ENCODE assay signal across 8 cellular contexts in the genomic region with DNA sequence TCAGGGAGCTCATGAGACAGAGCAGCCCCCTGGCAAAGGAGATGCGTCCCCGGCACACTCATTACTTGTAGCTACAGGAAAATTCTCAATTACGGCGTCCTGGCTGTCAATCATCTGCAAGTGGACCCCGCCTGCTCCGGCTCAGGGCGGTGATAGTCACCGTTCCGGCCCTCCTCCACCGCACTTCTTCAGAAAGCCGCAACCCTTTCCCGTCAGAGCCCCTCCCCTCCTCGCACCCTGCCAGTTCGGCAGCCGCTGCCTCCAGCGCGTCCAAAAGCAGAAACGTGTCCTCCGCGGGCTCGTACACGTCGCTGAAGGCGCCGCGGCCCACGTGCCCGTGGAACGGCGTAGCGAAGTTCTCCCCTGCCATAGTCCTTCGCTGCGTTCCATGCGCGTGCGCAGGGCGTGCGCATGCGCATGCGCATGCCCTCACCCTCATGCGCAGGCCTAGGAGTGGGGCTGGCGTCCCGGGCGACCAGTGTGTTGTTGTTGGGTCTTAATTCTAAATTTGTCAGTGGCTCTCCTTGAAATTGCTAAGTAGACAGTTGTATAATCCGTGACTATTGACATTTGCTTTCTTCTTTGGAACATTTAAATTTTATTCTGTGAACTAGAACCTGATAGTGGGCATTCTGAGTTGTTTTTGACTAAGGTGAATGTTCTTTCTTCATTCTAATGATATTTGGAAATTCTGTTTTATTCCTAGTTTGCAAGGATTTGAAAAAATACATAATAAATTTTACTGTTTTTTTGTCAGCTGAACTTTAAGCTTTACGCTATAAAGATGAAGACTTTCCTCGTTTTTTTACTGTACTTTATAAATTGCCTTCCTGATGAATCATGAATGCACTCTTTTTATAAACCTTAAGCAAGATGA.
DNase-seq lines count a peak whose midpoint lies in the region; ATAC-seq, FAIRE-seq and TF ChIP-seq lines count a peak whose summit lies in the region.

No MANE protein-coding gene starts in this region.

- FAIRE-seq in urothelium cell line (lab: Jason Lieb, UNC) = peak; percentile 99

- peaks cover 0 to 11% of the 10 kb centered on the region in 2 donors for H3K4me1 ChIP-seq in right atrium auricular region
- H3K4me1 ChIP-seq in psoas muscle = peaks cover 6% of the 10 kb centered on the region

- WGBS in psoas muscle, 3 donors = 4% methylated on average over 47 of the region's 47 CpGs

- H3K9me3 ChIP-seq in right atrium auricular region (no peaks in the 10 kb centered on the region), psoas muscle (no peaks in the 10 kb centered on the region)

- ATAC-seq in HG02884 (IDR thresholded peaks at IDR 0.05; ENCODE audit: unreplicated experiment) (peak; percentile 96), psoas muscle (peak; percentile 98 to 99 (median 98))

- peaks cover 8% of the 10 kb centered on the region for H3K36me3 ChIP-seq in right atrium auricular region
- peaks cover 0 to 27% of the 10 kb centered on the region in 2 donors for H3K36me3 ChIP-seq in psoas muscle (ENCODE audit: insufficient read depth in 1 of 2, low read depth in 1 of 2)

- TF ChIP-seq CTCF in right atrium auricular region (IDR thresholded peaks at IDR 0.05) (no peak), psoas muscle (IDR thresholded peaks at IDR 0.05) (no peak)

- H3K4me3 ChIP-seq in right atrium auricular region = peak overlapping the region; percentile 42 to 65
- H3K4me3 ChIP-seq in psoas muscle = peak overlapping the region; percentile 87

- peak; percentile 71 for DNase-seq in NCI-H146 treated with DMSO at 0.1 percent for 48 hours (lab: John Stamatoyannopoulos, UW; ENCODE audit: unreplicated experiment)
- DNase-seq in T-helper 1 cell = peak; percentile 78 to 98 (median 84)
- peak; percentile 54 to 95 (median 78) for DNase-seq in amygdala (lab: John Stamatoyannopoulos, UW)
- peak; percentile 89 for DNase-seq in right atrium auricular region (ENCODE audit: low spot score)
- peak; percentile 91 to 95 for DNase-seq in psoas muscle
- DNase-seq in urothelium cell line (ENCODE audit: low spot score) = peak; percentile 99

- TF ChIP-seq POLR2A in GM15510 (IDR thresholded peaks at IDR 0.05; ENCODE audit: borderline replicate concordance, extremely low read depth, insufficient read length) = peak; percentile 83

- H3K27me3 ChIP-seq in right atrium auricular region (no peaks in the 10 kb centered on the region), psoas muscle (ENCODE audit: insufficient read depth in 3 of 3, low read length in 2 of 3) (no peaks in the 10 kb centered on the region)

- intact Hi-C loops in psoas muscle (cut with DNase I) = no loop called here

- H3K27ac ChIP-seq in right atrium auricular region (peak overlapping the region; percentile 84 to 85), psoas muscle (peak overlapping the region; percentile 91)

Comparison
In these comparisons a context has a peak if more than half of its experiments do, and no peak if none do; other contexts are left out.
1. Peak in every context shown above with its lines: DNase-seq, ATAC-seq, H3K4me3 ChIP-seq and H3K27ac ChIP-seq.